19 cellular contexts compared by ENCODE assay signal in the genomic region with DNA sequence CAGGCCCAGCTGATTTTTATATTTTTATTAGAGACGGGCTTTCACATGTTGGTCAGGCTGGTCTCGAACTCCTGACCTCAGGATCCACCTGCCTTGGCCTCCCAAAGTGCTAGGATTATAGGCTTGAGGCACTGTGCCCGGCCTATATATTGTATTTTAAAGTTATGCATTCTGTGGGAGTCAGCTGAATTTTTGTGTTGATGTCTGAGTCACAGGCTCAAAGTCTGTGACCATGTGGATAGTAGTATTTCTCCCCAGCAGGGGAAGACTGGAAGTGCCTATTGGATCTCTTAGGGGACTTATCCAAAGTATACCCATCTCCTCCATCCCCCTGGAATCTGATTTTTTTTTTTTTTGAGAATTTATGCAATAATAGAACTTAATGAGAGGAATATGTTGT.
"Had no signal": no experiment of that assay in that cellular context is flagged by ENCODE, and none has a peak within 500 bp of the region (broad histone marks: within the 10 kb centered on the region; RNA-seq: fewer than 3 reads in every experiment).

No MANE protein-coding gene starts in this region.

- H3K27me3 ChIP-seq: body of pancreas, tibial nerve, vagina had no signal

- ATAC-seq: activated CD8-positive, alpha-beta memory T cell treated with anti-CD3 and anti-CD28 coated beads, Interleukin-2, amount 10 ng/mL, durations not matched to agents 7 days and 5 days; body of pancreas; left ventricle myocardium superior; naive thymus-derived CD8-positive, alpha-beta T cell; stimulated activated effector memory CD8-positive, alpha-beta T cell treated with anti-CD3 and anti-CD28 coated beads, Interleukin-12 subunit alpha, Interleukin-12 subunit beta, amount 100 ng/mL, for 72 hours had no signal

- H3K27ac ChIP-seq: body of pancreas, parathyroid adenoma, tibial nerve, vagina, WERI-Rb-1 had no signal

- H3K4me1 ChIP-seq: vagina had no signal

- H3K4me3 ChIP-seq: body of pancreas, tibial nerve, vagina had no signal

- DNase-seq: activated CD4-positive, alpha-beta memory T cell treated with anti-CD3 and anti-CD28 coated beads for 36 hours; activated CD8-positive, alpha-beta memory T cell treated with anti-CD3 and anti-CD28 coated beads, Interleukin-2, amount 10 ng/mL, durations not matched to agents 7 days and 5 days; activated naive CD4-positive, alpha-beta T cell treated with anti-CD3 and anti-CD28 coated beads, Interleukin-2, amount 50 U/mL, for 16 hours; activated T-cell treated with anti-CD3 and anti-CD28 coated beads, Interleukin-2, amount 50 U/mL, for 24 hours; amniotic stem cell; body of pancreas; cerebellar nuclear complex; effector memory CD4-positive, alpha-beta T cell; hippocampal formation; left ventricle myocardium superior; mesenchymal stem cell; naive thymus-derived CD8-positive, alpha-beta T cell; stimulated activated CD4-positive, alpha-beta T cell treated with anti-CD3 and anti-CD28 coated beads, Interleukin-12 subunit alpha, Interleukin-12 subunit beta, amount 100 ng/mL, for 4 hours; T-helper 1 cell; WERI-Rb-1 had no signal

- H3K9me3 ChIP-seq: body of pancreas, tibial nerve, vagina had no signal
